ENCODE assay signal across 1 cellular context in genomic region chr6:105226598-105227291, GRCh38.
A peak's percentile ranks its signal among the peaks of the same experiment; 100 is the strongest.
TF ChIP-seq lines count a peak whose summit lies in the region.

No MANE protein-coding gene starts in this region.

TF ChIP-seq in SK-N-SH, 30 proteins besides CTCF, POLR2A, EP300 and RAD21 (continued from another document):
- TF ChIP-seq USF1 (IDR thresholded peaks at IDR 0.05; ENCODE audit: borderline replicate concordance, low read depth) (no peak), TCF12 (IDR thresholded peaks at IDR 0.05) (peak; percentile 90), JUND (IDR thresholded peaks at IDR 0.05) (peak; percentile 91), NRF1 (IDR thresholded peaks at IDR 0.05; ENCODE audit: low read depth, low read length) (no peak), CHD2 (IDR thresholded peaks at IDR 0.05; ENCODE audit: low read length, partially characterized antibody) (no peak), IRF3 (IDR thresholded peaks at IDR 0.05; ENCODE audit: low read depth, low read length) (no peak), RCOR1 (IDR thresholded peaks at IDR 0.05; ENCODE audit: low read length) (0 out of 2 replicates have a peak, but pooled peaks have one; percentile 44), YY1 (IDR thresholded peaks at IDR 0.05; ENCODE audit: low read depth) (no peak), FOSL2 (IDR thresholded peaks at IDR 0.05; ENCODE audit: borderline replicate concordance, low read depth) (peak; percentile 81), NFIC (IDR thresholded peaks at IDR 0.05; ENCODE audit: borderline replicate concordance) (peak; percentile 91), ELF1 (IDR thresholded peaks at IDR 0.05) (no peak), SIN3A (IDR thresholded peaks at IDR 0.05; ENCODE audit: borderline replicate concordance, low read depth, low read length) (no peak), FOXM1 (IDR thresholded peaks at IDR 0.05; ENCODE audit: low read depth) (0 out of 2 replicates have a peak, but pooled peaks have one; percentile 20), TEAD4 (IDR thresholded peaks at IDR 0.05; ENCODE audit: borderline replicate concordance, insufficient read depth) (peak; percentile 71; the same call in 1 of the 2 replicates), SMC3 (IDR thresholded peaks at IDR 0.05; ENCODE audit: low read depth, low read length) (no peak; the same call in 1 of the 2 replicates), USF2 (IDR thresholded peaks at IDR 0.05; ENCODE audit: borderline replicate concordance, low read depth, low read length) (no peak)
TF ChIP-seq in SK-N-SH: peak in this region for 16.
